ENCODE assay signal across 11 cellular contexts in genomic region chr3:95721938-95722337, GRCh38.
DNase-seq lines count a peak whose midpoint lies in the region; ATAC-seq and FAIRE-seq lines count a peak whose summit lies in the region.
"Had no signal": no experiment of that assay in that cellular context is flagged by ENCODE, and none has a peak within 500 bp of the region (broad histone marks: within the 10 kb centered on the region; RNA-seq: fewer than 3 reads in every experiment).

No MANE protein-coding gene starts in this region.

- DNase-seq in ACHN (peak; percentile 94), NCI-H1436 (lab: John Stamatoyannopoulos, UW) (no peak), RPMI8226 (no peak), frontal cortex (ENCODE audit: low spot score in 2 of 2) (no peak)
- DNase-seq in central memory CD4-positive, alpha-beta T cell, result peak; percentile 4
- DNase-seq in activated T-helper 1 cell treated with anti-CD3 and anti-CD28 coated beads, Interleukin-12 subunit alpha, Interleukin-12 subunit beta, Interleukin-2, Interleukin-4 antibody, amounts not matched to agents 30 ng/mL and 10 ng/mL and 1 ng/mL, durations not matched to agents 14 hours and 24 hours and 36 hours (ENCODE audit: low spot score), result no peak
- DNase-seq: activated effector memory CD4-positive, alpha-beta T cell treated with anti-CD3 and anti-CD28 coated beads, Interleukin-2, amount 50 U/mL, for 16 hours; effector CD4-positive, alpha-beta T cell; NCI-H2171 had no signal

- ATAC-seq in GM19324 (IDR thresholded peaks at IDR 0.05; ENCODE audit: low FRiP score, unreplicated experiment), result peak; percentile 68
- peak; percentile 63 for ATAC-seq in HG03378 (IDR thresholded peaks at IDR 0.05; ENCODE audit: unreplicated experiment)

- no peaks in the 10 kb centered on the region for H3K4me1 Mint-ChIP-seq in activated T-helper 1 cell treated with anti-CD3 and anti-CD28 coated beads, Interleukin-12 subunit alpha, Interleukin-12 subunit beta, Interleukin-2, Interleukin-4 antibody, amounts not matched to agents 30 ng/mL and 10 ng/mL and 1 ng/mL, durations not matched to agents 14 hours and 24 hours and 36 hours (ENCODE audit: low read depth)

- H3K36me3 Mint-ChIP-seq in activated T-helper 1 cell treated with anti-CD3 and anti-CD28 coated beads, Interleukin-12 subunit alpha, Interleukin-12 subunit beta, Interleukin-2, Interleukin-4 antibody, amounts not matched to agents 30 ng/mL and 10 ng/mL and 1 ng/mL, durations not matched to agents 14 hours and 24 hours and 36 hours (ENCODE audit: low read depth), result no peaks in the 10 kb centered on the region

- no peak for FAIRE-seq in frontal cortex (lab: Jason Lieb, UNC)

- no peak overlapping the region for H3K4me3 Mint-ChIP-seq in activated T-helper 1 cell treated with anti-CD3 and anti-CD28 coated beads, Interleukin-12 subunit alpha, Interleukin-12 subunit beta, Interleukin-2, Interleukin-4 antibody, amounts not matched to agents 30 ng/mL and 10 ng/mL and 1 ng/mL, durations not matched to agents 14 hours and 24 hours and 36 hours

- H3K27ac Mint-ChIP-seq in activated T-helper 1 cell treated with anti-CD3 and anti-CD28 coated beads, Interleukin-12 subunit alpha, Interleukin-12 subunit beta, Interleukin-2, Interleukin-4 antibody, amounts not matched to agents 30 ng/mL and 10 ng/mL and 1 ng/mL, durations not matched to agents 14 hours and 24 hours and 36 hours, result no peak overlapping the region

- H3K27me3 Mint-ChIP-seq in activated T-helper 1 cell treated with anti-CD3 and anti-CD28 coated beads, Interleukin-12 subunit alpha, Interleukin-12 subunit beta, Interleukin-2, Interleukin-4 antibody, amounts not matched to agents 30 ng/mL and 10 ng/mL and 1 ng/mL, durations not matched to agents 14 hours and 24 hours and 36 hours (ENCODE audit: insufficient read depth), result no peaks in the 10 kb centered on the region

- in situ Hi-C loops in ACHN (cut with HindIII; ENCODE audit: low pct_ligation_motif_present, low pct_unique_long_range_greater_than_20kb, low sequenced_read_pairs), result no loop called here

- intact Hi-C loops in activated T-helper 1 cell treated with anti-CD3 and anti-CD28 coated beads, Interleukin-12 subunit alpha, Interleukin-12 subunit beta, Interleukin-2, Interleukin-4 antibody, amounts not matched to agents 30 ng/mL and 10 ng/mL and 1 ng/mL, durations not matched to agents 14 hours and 24 hours and 36 hours (cut with micrococcal nuclease), result no loop called here

- no peaks in the 10 kb centered on the region for H3K9me3 Mint-ChIP-seq in activated T-helper 1 cell treated with anti-CD3 and anti-CD28 coated beads, Interleukin-12 subunit alpha, Interleukin-12 subunit beta, Interleukin-2, Interleukin-4 antibody, amounts not matched to agents 30 ng/mL and 10 ng/mL and 1 ng/mL, durations not matched to agents 14 hours and 24 hours and 36 hours

Comparison
In these comparisons a context has a peak if more than half of its experiments do, and no peak if none do; other contexts are left out.
1. DNase-seq: peak in ACHN (single experiment) and central memory CD4-positive, alpha-beta T cell (single experiment); none in activated T-helper 1 cell treated with anti-CD3 and anti-CD28 coated beads, Interleukin-12 subunit alpha, Interleukin-12 subunit beta, Interleukin-2, Interleukin-4 antibody, amounts not matched to agents 30 ng/mL and 10 ng/mL and 1 ng/mL, durations not matched to agents 14 hours and 24 hours and 36 hours (single experiment), NCI-H1436 (single experiment), RPMI8226 (single experiment) and frontal cortex (0 of 2).